In genomic region chr9:98807811-98808195, GRCh38 we compare ENCODE assay signal across 8 cellular contexts. TPM values are rescaled to one million over a fixed set of nuclear protein-coding genes. Genes with fewer than 3 reads are reported as not detected.
DNase-seq lines count a peak whose midpoint lies in the region; ATAC-seq and TF ChIP-seq lines count a peak whose summit lies in the region.

No MANE protein-coding gene starts in this region.

- POLR2A ChIA-PET in A673 (lab: Charles Lee; ENCODE audit: low non-redundant PET) = interaction anchor here (0.6 kb wide), 1 partner anchor 42 kb away, joined by 3 read pairs; no protein-coding TSS in a partner anchor

- peak; percentile 37 for ATAC-seq in GM18907 (IDR thresholded peaks at IDR 0.05; ENCODE audit: unreplicated experiment)
- no peak for ATAC-seq in GM18861 (IDR thresholded peaks at IDR 0.05; ENCODE audit: unreplicated experiment)

- peak overlapping the region; percentile 81 for H3K9ac ChIP-seq in NT2/D1 (ENCODE audit: insufficient read length, low read depth)

- peaks cover 39% of the 10 kb centered on the region for H3K27me3 ChIP-seq in A673 (replicated peaks; ENCODE audit: insufficient read depth, low read depth, low read length, poor library complexity)
- peaks cover 19% of the 10 kb centered on the region for H3K27me3 ChIP-seq in NT2/D1 (ENCODE audit: insufficient read depth, insufficient read length)
- H3K27me3 ChIP-seq in mononuclear cell (ENCODE audit: insufficient read depth, low read length) = peaks cover 29% of the 10 kb centered on the region
- no peaks in the 10 kb centered on the region for H3K27me3 ChIP-seq in uterus

- DNase-seq in A673 (ENCODE audit: low spot score) (no peak), NT2/D1 (ENCODE audit: low read depth, low spot score) (no peak), choroid plexus epithelial cell (ENCODE audit: low read depth) (no peak), uterus (no peak), NCI-H2081 (lab: John Stamatoyannopoulos, UW) (no peak)

- intact Hi-C loops in A673 (cut with micrococcal nuclease; ENCODE audit: unreplicated experiment) = no loop called here
- intact Hi-C loops in uterus (cut with DNase I; ENCODE audit: low total_unique reads) = no loop called here

- H3K4me1 ChIP-seq in A673 (ENCODE audit: insufficient read depth, low read length, poor library complexity, severe bottlenecking) = no peaks in the 10 kb centered on the region
- H3K4me1 ChIP-seq in NT2/D1 (ENCODE audit: insufficient read depth, insufficient read length) = no peaks in the 10 kb centered on the region
- peaks cover 19% of the 10 kb centered on the region for H3K4me1 ChIP-seq in mononuclear cell (ENCODE audit: insufficient read depth, low read length)
- peaks cover 0 to 4% of the 10 kb centered on the region in 2 donors for H3K4me1 ChIP-seq in uterus

- BruUV-seq in A673 (replicated peaks; lab: Mats Ljungman, UMichigan) = no TSS peak

- H3K27ac ChIP-seq in A673 (ENCODE audit: low read depth, low read length, poor library complexity, severe bottlenecking) (no peak overlapping the region), uterus (no peak overlapping the region)

- TF ChIP-seq POLR2A in uterus (IDR thresholded peaks at IDR 0.05) = no peak

- H3K9me3 ChIP-seq in A673 (ENCODE audit: low read depth, low read length, poor library complexity, severe bottlenecking) (no peaks in the 10 kb centered on the region), NT2/D1 (ENCODE audit: insufficient read depth, low read length) (no peaks in the 10 kb centered on the region), mononuclear cell (ENCODE audit: low read depth, low read length) (no peaks in the 10 kb centered on the region), uterus (no peaks in the 10 kb centered on the region)

- H3K36me3 ChIP-seq in A673 (ENCODE audit: insufficient read depth, low read length, poor library complexity, severe bottlenecking) = no peaks in the 10 kb centered on the region
- no peaks in the 10 kb centered on the region for H3K36me3 ChIP-seq in NT2/D1 (ENCODE audit: insufficient read depth, insufficient read length, low read length)
- no peaks in the 10 kb centered on the region for H3K36me3 ChIP-seq in uterus

- CTCF ChIA-PET in A673 (lab: Charles Lee) = no interaction called here

- peak overlapping the region; percentile 41 for H3K4me3 ChIP-seq in A673 (ENCODE audit: low read depth, low read length, poor library complexity, severe bottlenecking)
- peak overlapping the region; percentile 65 for H3K4me3 ChIP-seq in NT2/D1 (ENCODE audit: insufficient read length, low read depth)
- H3K4me3 ChIP-seq in choroid plexus epithelial cell (ENCODE audit: low read depth, low read length) = peak overlapping the region; percentile 63
- peak overlapping the region; percentile 44 for H3K4me3 ChIP-seq in mononuclear cell (ENCODE audit: low read length)
- H3K4me3 ChIP-seq in uterus = peak overlapping the region; percentile 34 to 41

- TF ChIP-seq CTCF in A673 (conservative IDR thresholded peaks at IDR 0.05; ENCODE audit: low read depth, low read length) = no peak
- no peak for TF ChIP-seq CTCF in choroid plexus epithelial cell (conservative IDR thresholded peaks at IDR 0.05; ENCODE audit: low read depth, low read length)
- no peak for TF ChIP-seq CTCF in uterus (IDR thresholded peaks at IDR 0.05)

RNA-seq across cellular contexts. Expression of gene GALNT12, which starts 0.3 kb away (rescaled TPM):
- total RNA-seq in A673 (2021) (0.54 and 1.0 TPM in 2 replicates), mononuclear cell (4.5 TPM), uterus (1 to 10 TPM in 2 of 4 donors, under 1 TPM in 1, not detected in 1; 0.29 to 9.3 (median 2.5) TPM)

RNA-seq across cellular contexts. Expression of gene ANKS6, which starts 11.4 kb away (rescaled TPM):
- total RNA-seq in A673 (2021) (14.4 and 20.5 TPM in 2 replicates), mononuclear cell (5.9 TPM), uterus (10 to 100 TPM in 3 of 4 donors, 1 to 10 TPM in 1; 2.6 to 26.9 (median 13.7) TPM)
